23 cellular contexts compared by ENCODE assay signal in the genomic region with DNA sequence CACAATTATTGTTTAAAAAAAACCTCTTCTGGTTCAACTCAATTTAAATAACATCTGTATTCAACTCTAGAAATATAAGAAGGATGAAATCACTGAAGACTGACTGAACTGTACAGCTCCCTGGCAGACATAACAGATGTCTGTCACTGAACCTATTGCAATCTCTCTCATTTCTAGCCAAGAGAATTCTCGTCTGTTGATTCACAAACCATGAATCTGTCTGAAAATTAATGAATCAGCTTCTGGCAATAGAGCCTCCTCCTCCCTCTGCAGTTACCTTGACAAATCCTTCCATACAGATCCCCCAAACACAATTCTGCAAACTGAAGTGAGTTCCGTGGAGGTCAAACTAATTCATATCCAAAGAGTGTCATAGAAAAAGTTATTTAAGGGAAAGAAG.
DNase-seq lines count a peak whose midpoint lies in the region; ATAC-seq, FAIRE-seq and TF ChIP-seq lines count a peak whose summit lies in the region.
"Had no signal": no experiment of that assay in that cellular context is flagged by ENCODE, and none has a peak within 500 bp of the region (broad histone marks: within the 10 kb centered on the region; RNA-seq: fewer than 3 reads in every experiment).

No MANE protein-coding gene starts in this region.

- DNase-seq in AG20443 (ENCODE audit: low spot score) (peak; percentile 10), NCI-H226 (peak; percentile 87), chondrocyte (ENCODE audit: low spot score) (no peak), myocyte (ENCODE audit: low read depth) (peak; percentile 36), amniotic stem cell (lab: John Stamatoyannopoulos, UW) (no peak), GM12891 (ENCODE audit: insufficient read length, low spot score) (no peak)
- no peak for DNase-seq in stimulated activated CD4-positive, alpha-beta T cell treated with anti-CD3 and anti-CD28 coated beads, Interleukin-15, amount 100 ng/mL, for 24 hours
- no peak for DNase-seq in natural killer cell treated with Interleukin-12 subunit alpha and Interleukin-12 subunit beta and Interleukin-15 and Interleukin-18, amount 100 ng/mL, for 72 hours (ENCODE audit: low spot score)
- DNase-seq: ACHN; activated naive CD8-positive, alpha-beta T cell treated with anti-CD3 and anti-CD28 coated beads, Interleukin-2, amount 50 U/mL, for 24 hours; CD4-positive, alpha-beta T cell; DMS53; effector CD4-positive, alpha-beta T cell; GOT3; KBM-7; NCI-H1105 treated with DMSO at 0.1 percent for 48 hours; NCI-H748 treated with DMSO at 0.1 percent for 48 hours; PC-9; stimulated activated naive CD4-positive, alpha-beta T cell treated with Interleukin-2 at 50 U/mL for 16 hours; transverse colon had no signal

- no peak for TF ChIP-seq POLR2A in GM12891 (IDR thresholded peaks at IDR 0.05; ENCODE audit: low read depth, low read length)

- no peak overlapping the region for H3K4me3 Mint-ChIP-seq in chondrocyte (ENCODE audit: unreplicated experiment)
- H3K4me3 Mint-ChIP-seq in natural killer cell treated with Interleukin-12 subunit alpha and Interleukin-12 subunit beta and Interleukin-15 and Interleukin-18, amount 100 ng/mL, for 72 hours = no peak overlapping the region
- H3K4me3 Mint-ChIP-seq: activated naive CD8-positive, alpha-beta T cell treated with anti-CD3 and anti-CD28 coated beads, Interleukin-2, amount 50 U/mL, for 24 hours; CD4-positive, alpha-beta T cell; central memory CD8-positive, alpha-beta T cell; mesothelial cell of epicardium had no signal

- no peak for ATAC-seq in natural killer cell treated with Interleukin-12 subunit alpha and Interleukin-12 subunit beta and Interleukin-15 and Interleukin-18, amount 100 ng/mL, for 72 hours
- ATAC-seq: activated naive CD8-positive, alpha-beta T cell treated with anti-CD3 and anti-CD28 coated beads, Interleukin-2, amount 50 U/mL, for 24 hours; SK-N-SH treated with all-trans-retinoic acid at 6 μM for 48 hours had no signal

- peaks cover 10% of the 10 kb centered on the region for H3K9me3 Mint-ChIP-seq in chondrocyte (ENCODE audit: low read depth)
- H3K9me3 Mint-ChIP-seq in natural killer cell treated with Interleukin-12 subunit alpha and Interleukin-12 subunit beta and Interleukin-15 and Interleukin-18, amount 100 ng/mL, for 72 hours = peaks cover 5% of the 10 kb centered on the region
- H3K9me3 Mint-ChIP-seq: activated naive CD8-positive, alpha-beta T cell treated with anti-CD3 and anti-CD28 coated beads, Interleukin-2, amount 50 U/mL, for 24 hours had no signal

- H3K27me3 Mint-ChIP-seq in chondrocyte (ENCODE audit: low read depth) = peaks cover 5% of the 10 kb centered on the region
- no peaks in the 10 kb centered on the region for H3K27me3 Mint-ChIP-seq in natural killer cell treated with Interleukin-12 subunit alpha and Interleukin-12 subunit beta and Interleukin-15 and Interleukin-18, amount 100 ng/mL, for 72 hours
- H3K27me3 Mint-ChIP-seq: activated naive CD8-positive, alpha-beta T cell treated with anti-CD3 and anti-CD28 coated beads, Interleukin-2, amount 50 U/mL, for 24 hours; CD4-positive, alpha-beta T cell; central memory CD8-positive, alpha-beta T cell had no signal

- peaks cover 21% of the 10 kb centered on the region for H3K4me1 Mint-ChIP-seq in chondrocyte (ENCODE audit: low read depth)
- no peaks in the 10 kb centered on the region for H3K4me1 Mint-ChIP-seq in natural killer cell treated with Interleukin-12 subunit alpha and Interleukin-12 subunit beta and Interleukin-15 and Interleukin-18, amount 100 ng/mL, for 72 hours (ENCODE audit: low read depth in 2 of 2)
- H3K4me1 Mint-ChIP-seq: activated naive CD8-positive, alpha-beta T cell treated with anti-CD3 and anti-CD28 coated beads, Interleukin-2, amount 50 U/mL, for 24 hours; central memory CD8-positive, alpha-beta T cell had no signal

- FAIRE-seq in GM12891 (lab: Jason Lieb, UNC) = no peak

- no peaks in the 10 kb centered on the region for H3K36me3 Mint-ChIP-seq in chondrocyte (ENCODE audit: low read depth)
- H3K36me3 Mint-ChIP-seq in natural killer cell treated with Interleukin-12 subunit alpha and Interleukin-12 subunit beta and Interleukin-15 and Interleukin-18, amount 100 ng/mL, for 72 hours = peaks cover 5% of the 10 kb centered on the region

- TF ChIP-seq CTCF in chondrocyte (IDR thresholded peaks at IDR 0.05) = no peak

- H3K27ac Mint-ChIP-seq in chondrocyte (ENCODE audit: unreplicated experiment) = peak overlapping the region; percentile 24
- no peak overlapping the region for H3K27ac Mint-ChIP-seq in natural killer cell treated with Interleukin-12 subunit alpha and Interleukin-12 subunit beta and Interleukin-15 and Interleukin-18, amount 100 ng/mL, for 72 hours
- H3K27ac Mint-ChIP-seq: activated naive CD8-positive, alpha-beta T cell treated with anti-CD3 and anti-CD28 coated beads, Interleukin-2, amount 50 U/mL, for 24 hours; CD4-positive, alpha-beta T cell; mesothelial cell of epicardium had no signal

TF ChIP-seq in GM12891, 5 proteins besides CTCF, POLR2A, EP300 and RAD21:
- TF ChIP-seq SPI1 (IDR thresholded peaks at IDR 0.05; ENCODE audit: low read depth, low read length) (no peak), TAF1 (IDR thresholded peaks at IDR 0.05; ENCODE audit: low read depth, low read length) (no peak), POU2F2 (IDR thresholded peaks at IDR 0.05; ENCODE audit: low read depth, low read length) (no peak)
TF ChIP-seq in GM12891: peak in this region for 0.

Comparison
In these comparisons a context has a peak if more than half of its experiments do, and no peak if none do; other contexts are left out.
1. DNase-seq: peak in AG20443 (single experiment), NCI-H226 (single experiment) and myocyte (single experiment); none in chondrocyte (single experiment), stimulated activated CD4-positive, alpha-beta T cell treated with anti-CD3 and anti-CD28 coated beads, Interleukin-15, amount 100 ng/mL, for 24 hours (single experiment), amniotic stem cell (single experiment), natural killer cell treated with Interleukin-12 subunit alpha and Interleukin-12 subunit beta and Interleukin-15 and Interleukin-18, amount 100 ng/mL, for 72 hours (single experiment) and GM12891 (single experiment).